ENCODE assay signal across 13 cellular contexts in genomic region chr1:178684111-178684510, GRCh38. TPM values are rescaled to one million over a fixed set of nuclear protein-coding genes. Genes with fewer than 3 reads are reported as not detected.
DNase-seq lines count a peak whose midpoint lies in the region; ATAC-seq and TF ChIP-seq lines count a peak whose summit lies in the region.
"Had no signal": no experiment of that assay in that cellular context is flagged by ENCODE, and none has a peak within 500 bp of the region (broad histone marks: within the 10 kb centered on the region; RNA-seq: fewer than 3 reads in every experiment).

No MANE protein-coding gene starts in this region.

- peak; percentile 37 for DNase-seq in EH (ENCODE audit: low read depth)
- DNase-seq in amniotic epithelial cell (ENCODE audit: low read depth): peak; percentile 24
- DNase-seq in mesenchymal stem cell: no peak
- no peak for DNase-seq in NCI-H1092 treated with DMSO at 0.1 percent for 48 hours (lab: John Stamatoyannopoulos, UW)
- no peak for DNase-seq in upper lobe of left lung
- no peak for DNase-seq in MV-4-11 (lab: John Stamatoyannopoulos, UW)
- DNase-seq: body of pancreas, NCI-H1105 had no signal

- H3K36me3 ChIP-seq in mesenchymal stem cell (ENCODE audit: control insufficient read depth in 1 of 2, insufficient read depth in 2 of 2, low read depth in 1 of 2, low read length in 2 of 2) (no peaks in the 10 kb centered on the region), upper lobe of left lung (no peaks in the 10 kb centered on the region)

- H3K27me3 ChIP-seq in mesenchymal stem cell (ENCODE audit: control insufficient read depth in 1 of 2, insufficient read depth in 1 of 2, low read length in 2 of 2) (no peaks in the 10 kb centered on the region), upper lobe of left lung (no peaks in the 10 kb centered on the region)
- H3K27me3 ChIP-seq: body of pancreas, foreskin keratinocyte had no signal

- no peak for TF ChIP-seq POLR2A in upper lobe of left lung (IDR thresholded peaks at IDR 0.05)

- H2BK15ac ChIP-seq in mesenchymal stem cell (ENCODE audit: low read depth, poor library complexity, severe bottlenecking): no peak overlapping the region

- peak; percentile 6 for ATAC-seq in HG03103 (IDR thresholded peaks at IDR 0.05; ENCODE audit: low read depth, unreplicated experiment)
- ATAC-seq in GM21786 (IDR thresholded peaks at IDR 0.05; ENCODE audit: unreplicated experiment): no peak
- no peak for ATAC-seq in upper lobe of left lung (ENCODE audit: low FRiP score in 2 of 2)
- ATAC-seq: body of pancreas, HepG2 had no signal

- TF ChIP-seq CTCF in upper lobe of left lung (IDR thresholded peaks at IDR 0.05): no peak

- no peak overlapping the region for H3K14ac ChIP-seq in mesenchymal stem cell (ENCODE audit: low read length in 2 of 2)

- H3K27ac ChIP-seq in mesenchymal stem cell (ENCODE audit: low read length, poor library complexity, severe bottlenecking) (peak overlapping the region; percentile 99), upper lobe of left lung (no peak overlapping the region)
- H3K27ac ChIP-seq: body of pancreas, foreskin keratinocyte had no signal

- H4K91ac ChIP-seq in mesenchymal stem cell (ENCODE audit: low read length): peak overlapping the region; percentile 65

- peak overlapping the region; percentile 79 for H3K9ac ChIP-seq in mesenchymal stem cell (ENCODE audit: low read length)

- TF ChIP-seq EP300 in upper lobe of left lung (IDR thresholded peaks at IDR 0.05): no peak

- no peak overlapping the region for H3K4ac ChIP-seq in mesenchymal stem cell (ENCODE audit: low read depth in 1 of 2, low read length in 2 of 2)

- H3K9me3 ChIP-seq in mesenchymal stem cell (ENCODE audit: control insufficient read depth, low read length): no peaks in the 10 kb centered on the region
- H3K9me3 ChIP-seq in upper lobe of left lung: no peaks in the 10 kb centered on the region
- H3K9me3 ChIP-seq: body of pancreas had no signal

- H3K4me3 ChIP-seq in mesenchymal stem cell (ENCODE audit: insufficient read depth in 1 of 2, low read depth in 1 of 2, low read length in 2 of 2) (no peak overlapping the region), upper lobe of left lung (no peak overlapping the region)
- H3K4me3 ChIP-seq: body of pancreas, skin epidermis had no signal

- 67% methylated on average over 3 of the region's 5 CpGs for WGBS in mesenchymal stem cell
- WGBS in upper lobe of left lung, 2 donors: 94 to 95% methylated on average over 5 of the region's 5 CpGs

- H3K23ac ChIP-seq in mesenchymal stem cell (ENCODE audit: low read length in 2 of 2): no peak overlapping the region

- peak overlapping the region; percentile 11 for H2AFZ ChIP-seq in mesenchymal stem cell (ENCODE audit: low read depth, low read length)

- no peaks in the 10 kb centered on the region for H3K79me1 ChIP-seq in mesenchymal stem cell (replicated peaks; ENCODE audit: low read length, poor library complexity, severe bottlenecking)

- no peak overlapping the region for H2BK120ac ChIP-seq in mesenchymal stem cell (ENCODE audit: low read depth, low read length)

- H2BK5ac ChIP-seq in mesenchymal stem cell (ENCODE audit: low read depth, low read length, poor library complexity, severe bottlenecking): peak overlapping the region; percentile 98

- H2BK12ac ChIP-seq in mesenchymal stem cell (ENCODE audit: low read length in 2 of 2): peak overlapping the region in 1 of 2 experiments; percentile 72

- no peak overlapping the region for H3K4me2 ChIP-seq in mesenchymal stem cell (ENCODE audit: low read length, poor library complexity, severe bottlenecking)

- peak overlapping the region; percentile 99 for H2AK5ac ChIP-seq in mesenchymal stem cell (ENCODE audit: low read length, severe bottlenecking)

- peak overlapping the region; percentile 70 to 81 for H3K18ac ChIP-seq in mesenchymal stem cell (ENCODE audit: low read depth in 1 of 2, low read length in 2 of 2)

- H3K4me1 ChIP-seq in mesenchymal stem cell (ENCODE audit: control insufficient read depth, insufficient read depth, low read depth, low read length) (peaks cover 10% of the 10 kb centered on the region), upper lobe of left lung (no peaks in the 10 kb centered on the region)
- H3K4me1 ChIP-seq: body of pancreas had no signal

- H4K8ac ChIP-seq in mesenchymal stem cell (ENCODE audit: low read length): no peak overlapping the region

RNA-seq across cellular contexts. Expression of gene RALGPS2, which starts 40.9 kb away (rescaled TPM):
- polyA plus RNA-seq in mesenchymal stem cell (2013, experiment 1 of 2): 10.1 TPM
- polyA plus RNA-seq in mesenchymal stem cell (2013, experiment 2 of 2): 8.5 TPM
- 10 to 100 TPM in 1 of 6 donors, 1 to 10 TPM in 5; 6.2 to 23.9 (median 7.6) TPM for total RNA-seq in upper lobe of left lung

Comparison
In these comparisons a context has a peak if more than half of its experiments do, and no peak if none do; other contexts are left out.
1. DNase-seq: peak in EH (single experiment) and amniotic epithelial cell (single experiment); none in mesenchymal stem cell (single experiment), NCI-H1092 treated with DMSO at 0.1 percent for 48 hours (single experiment), upper lobe of left lung (0 of 2) and MV-4-11 (single experiment).